In the genomic region with DNA sequence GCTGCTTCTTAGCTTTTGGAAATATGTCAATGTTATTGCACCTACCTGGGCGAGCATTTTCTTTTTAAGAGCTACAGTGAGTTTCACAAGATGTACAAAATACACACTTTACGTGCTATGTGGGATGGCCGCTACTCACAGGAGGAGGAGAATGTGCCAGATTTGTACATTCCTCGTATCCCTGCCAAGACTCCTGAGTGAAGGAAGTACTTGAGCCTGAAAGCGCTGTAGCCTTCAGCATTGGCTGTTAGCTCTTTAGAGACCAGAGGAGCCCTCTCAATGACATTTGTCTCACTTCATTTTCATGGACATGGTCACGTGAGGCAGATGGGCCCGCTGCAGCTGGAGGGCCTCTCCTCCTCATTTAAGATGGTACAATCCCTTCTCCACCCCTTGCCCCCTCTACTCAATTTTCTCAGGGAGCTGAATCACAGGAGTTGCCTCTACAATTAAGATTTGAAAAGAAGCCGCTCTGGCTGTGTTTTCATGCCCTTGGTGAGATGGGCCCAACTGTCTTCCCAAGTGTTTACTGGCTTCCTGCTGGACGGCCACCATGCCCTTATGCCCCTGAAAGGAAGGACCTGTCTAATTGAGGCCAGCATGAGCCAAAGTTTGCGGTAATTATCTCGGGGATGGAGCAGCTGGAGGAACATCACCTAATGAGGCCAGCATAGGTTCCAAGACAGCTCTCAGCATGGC, we compare ENCODE assay signal across 14 cellular contexts.
DNase-seq lines count a peak whose midpoint lies in the region; ATAC-seq and TF ChIP-seq lines count a peak whose summit lies in the region.
"Had no signal": no experiment of that assay in that cellular context is flagged by ENCODE, and none has a peak within 500 bp of the region (broad histone marks: within the 10 kb centered on the region; RNA-seq: fewer than 3 reads in every experiment).

No MANE protein-coding gene starts in this region.

- peaks cover 0 to 9% (median 0%) of the 10 kb centered on the region in 5 experiments for H3K9me3 Mint-ChIP-seq in brain
- no peaks in the 10 kb centered on the region for H3K9me3 Mint-ChIP-seq in immature natural killer cell
- H3K9me3 Mint-ChIP-seq in stimulated activated memory B cell treated with anti-CD40 and anti-IgM and Interleukin-4, amounts not matched to agents 10 μg/mL and 1 μg/mL and 100 μg/mL, for 72 hours = no peaks in the 10 kb centered on the region
- H3K9me3 Mint-ChIP-seq: activated naive CD4-positive, alpha-beta T cell treated with anti-CD3 and anti-CD28 coated beads, Interleukin-2, amount 10 ng/mL, durations not matched to agents 7 days and 5 days; natural killer cell; T-helper 1 cell treated with Interleukin-12 subunit alpha and Interleukin-12 subunit beta and Interleukin-4 antibody, amounts not matched to agents 30 μg/mL and 1 μg/mL, for 36 hours had no signal

- in situ Hi-C loops in G401 (cut with HindIII; ENCODE audit: low sequenced_read_pairs) = no loop called here

- peak; percentile 72 for DNase-seq in G401 (ENCODE audit: low spot score)
- peak; percentile 72 for DNase-seq in NCI-H187 treated with DMSO at 0.1 percent for 48 hours (lab: John Stamatoyannopoulos, UW)
- peak; percentile 8 for DNase-seq in medulla oblongata (ENCODE audit: extremely low spot score)
- no peak for DNase-seq in hepatic stellate cell (ENCODE audit: low spot score)
- no peak for DNase-seq in immature natural killer cell
- DNase-seq in sciatic nerve (ENCODE audit: low spot score) = no peak
- DNase-seq: activated naive CD4-positive, alpha-beta T cell treated with anti-CD3 and anti-CD28 coated beads, Interleukin-2, amount 10 ng/mL, durations not matched to agents 7 days and 5 days; effector memory CD8-positive, alpha-beta T cell; natural killer cell; NK-92 treated with Interleukin-12 subunit alpha and Interleukin-12 subunit beta, amount 100 ng/mL, for 24 hours had no signal

- H3K4me1 Mint-ChIP-seq in brain (peaks cover 56% of the 10 kb centered on the region), immature natural killer cell (no peaks in the 10 kb centered on the region)
- H3K4me1 Mint-ChIP-seq in stimulated activated memory B cell treated with anti-CD40 and anti-IgM and Interleukin-4, amounts not matched to agents 10 μg/mL and 1 μg/mL and 100 μg/mL, for 72 hours = no peaks in the 10 kb centered on the region
- H3K4me1 Mint-ChIP-seq: activated naive CD4-positive, alpha-beta T cell treated with anti-CD3 and anti-CD28 coated beads, Interleukin-2, amount 10 ng/mL, durations not matched to agents 7 days and 5 days; natural killer cell had no signal

- intact Hi-C loops in sciatic nerve (cut with DNase I) = no loop called here

- H3K27ac Mint-ChIP-seq in brain (peak overlapping the region in 4 of 5 experiments; percentile 42 to 97 (median 72)), immature natural killer cell (no peak overlapping the region)
- H3K27ac Mint-ChIP-seq in stimulated activated memory B cell treated with anti-CD40 and anti-IgM and Interleukin-4, amounts not matched to agents 10 μg/mL and 1 μg/mL and 100 μg/mL, for 72 hours = no peak overlapping the region
- H3K27ac Mint-ChIP-seq: activated naive CD4-positive, alpha-beta T cell treated with anti-CD3 and anti-CD28 coated beads, Interleukin-2, amount 10 ng/mL, durations not matched to agents 7 days and 5 days; effector memory CD8-positive, alpha-beta T cell; natural killer cell; T-helper 1 cell treated with Interleukin-12 subunit alpha and Interleukin-12 subunit beta and Interleukin-4 antibody, amounts not matched to agents 30 μg/mL and 1 μg/mL, for 36 hours had no signal

- H3K4me3 Mint-ChIP-seq in brain (no peak overlapping the region), immature natural killer cell (no peak overlapping the region)
- no peak overlapping the region for H3K4me3 Mint-ChIP-seq in stimulated activated memory B cell treated with anti-CD40 and anti-IgM and Interleukin-4, amounts not matched to agents 10 μg/mL and 1 μg/mL and 100 μg/mL, for 72 hours
- H3K4me3 Mint-ChIP-seq: activated naive CD4-positive, alpha-beta T cell treated with anti-CD3 and anti-CD28 coated beads, Interleukin-2, amount 10 ng/mL, durations not matched to agents 7 days and 5 days; effector memory CD8-positive, alpha-beta T cell; natural killer cell; T-helper 1 cell treated with Interleukin-12 subunit alpha and Interleukin-12 subunit beta and Interleukin-4 antibody, amounts not matched to agents 30 μg/mL and 1 μg/mL, for 36 hours had no signal

- H3K27me3 Mint-ChIP-seq in brain (peaks cover 5% of the 10 kb centered on the region), immature natural killer cell (ENCODE audit: low read depth in 3 of 3) (peaks cover 0 to 11% (median 6%) of the 10 kb centered on the region in 3 donors)
- peaks cover 8% of the 10 kb centered on the region for H3K27me3 Mint-ChIP-seq in stimulated activated memory B cell treated with anti-CD40 and anti-IgM and Interleukin-4, amounts not matched to agents 10 μg/mL and 1 μg/mL and 100 μg/mL, for 72 hours
- H3K27me3 Mint-ChIP-seq: activated naive CD4-positive, alpha-beta T cell treated with anti-CD3 and anti-CD28 coated beads, Interleukin-2, amount 10 ng/mL, durations not matched to agents 7 days and 5 days had no signal

- no peak for ATAC-seq in stimulated activated memory B cell treated with anti-CD40 and anti-IgM and Interleukin-4, amounts not matched to agents 10 μg/mL and 1 μg/mL and 100 μg/mL, for 72 hours
- no peak for ATAC-seq in sciatic nerve
- ATAC-seq: effector memory CD8-positive, alpha-beta T cell; left lobe of liver; natural killer cell had no signal

- no peak for TF ChIP-seq CTCF in brain (conservative IDR thresholded peaks at IDR 0.05)

- H3K36me3 Mint-ChIP-seq in brain (no peaks in the 10 kb centered on the region), immature natural killer cell (no peaks in the 10 kb centered on the region)
- H3K36me3 Mint-ChIP-seq in stimulated activated memory B cell treated with anti-CD40 and anti-IgM and Interleukin-4, amounts not matched to agents 10 μg/mL and 1 μg/mL and 100 μg/mL, for 72 hours = no peaks in the 10 kb centered on the region
- H3K36me3 Mint-ChIP-seq: activated naive CD4-positive, alpha-beta T cell treated with anti-CD3 and anti-CD28 coated beads, Interleukin-2, amount 10 ng/mL, durations not matched to agents 7 days and 5 days; natural killer cell had no signal

Comparison
In these comparisons a context has a peak if more than half of its experiments do, and no peak if none do; other contexts are left out.
1. DNase-seq: peak in G401 (single experiment), NCI-H187 treated with DMSO at 0.1 percent for 48 hours (single experiment) and medulla oblongata (single experiment); none in hepatic stellate cell (single experiment), immature natural killer cell (0 of 3) and sciatic nerve (single experiment).
2. H3K27ac Mint-ChIP-seq: peak in brain (4 of 5); none in immature natural killer cell (0 of 6) and stimulated activated memory B cell treated with anti-CD40 and anti-IgM and Interleukin-4, amounts not matched to agents 10 μg/mL and 1 μg/mL and 100 μg/mL, for 72 hours (single experiment).